ENCODE assay signal across 28 cellular contexts in the genomic region with DNA sequence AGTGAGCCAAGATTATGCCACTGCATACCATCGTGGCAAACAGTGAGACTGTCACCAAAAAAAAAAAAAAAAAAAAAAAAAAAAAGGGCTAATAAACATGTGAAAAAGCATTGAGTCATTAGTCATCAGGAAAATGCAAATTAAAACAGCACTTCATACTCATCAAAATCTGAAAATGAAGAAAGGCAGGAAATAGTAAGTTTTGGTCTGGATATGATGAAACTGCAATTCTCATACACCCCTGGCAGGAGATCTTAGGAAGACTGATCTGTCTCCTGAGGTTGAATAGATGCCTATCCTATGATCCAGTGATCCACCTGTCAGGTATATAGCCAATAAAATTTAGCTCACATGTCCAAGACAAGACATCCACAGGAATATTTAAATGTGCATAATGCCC.
"Had no signal": no experiment of that assay in that cellular context is flagged by ENCODE, and none has a peak within 500 bp of the region (broad histone marks: within the 10 kb centered on the region; RNA-seq: fewer than 3 reads in every experiment).

No MANE protein-coding gene starts in this region.

- H3K27me3 ChIP-seq: brain microvascular endothelial cell, colonic mucosa had no signal

- H3K27ac ChIP-seq: brain microvascular endothelial cell, colonic mucosa, VCaP had no signal

- H3K4me3 ChIP-seq: colonic mucosa, K562 had no signal

- H3K4me1 Mint-ChIP-seq: activated B cell treated with CpG ODN at 0.5 μM for 24 hours; central memory CD8-positive, alpha-beta T cell had no signal

- ATAC-seq: activated naive CD8-positive, alpha-beta T cell treated with anti-CD3 and anti-CD28 coated beads, Interleukin-2, amount 50 U/mL, for 24 hours; K562 had no signal

- H3K36me3 ChIP-seq: brain microvascular endothelial cell, colonic mucosa had no signal

- H3K27ac Mint-ChIP-seq: activated B cell treated with CpG ODN at 0.5 μM for 24 hours; activated CD4-positive, alpha-beta memory T cell treated with anti-CD3 and anti-CD28 coated beads for 36 hours; activated naive CD8-positive, alpha-beta T cell treated with anti-CD3 and anti-CD28 coated beads, Interleukin-2, amount 50 U/mL, for 24 hours; activated T-helper 2 cell treated with anti-CD3 and anti-CD28 coated beads, Interferon-gamma antibody, Interleukin-2, Interleukin-4, amounts not matched to agents 10 μg/mL and 5 μg/mL and 100 μg/mL, durations not matched to agents 14 hours and 24 hours and 36 hours had no signal

- DNase-seq: activated B cell treated with CpG ODN at 0.5 μM for 24 hours; activated CD4-positive, alpha-beta memory T cell treated with anti-CD3 and anti-CD28 coated beads for 36 hours; activated CD4-positive, alpha-beta T cell treated with anti-CD3 and anti-CD28 coated beads, Interleukin-2, amount 50 U/mL, for 1 hour; activated CD8-positive, alpha-beta memory T cell treated with anti-CD3 and anti-CD28 coated beads, Interleukin-2, amount 50 U/mL, for 4 hours; activated gamma-delta T cell; activated naive CD4-positive, alpha-beta T cell treated with Interleukin-2 at 50 U/mL for 16 hours; activated naive CD8-positive, alpha-beta T cell treated with anti-CD3 and anti-CD28 coated beads, Interleukin-2, amount 50 U/mL, for 24 hours; anterior cingulate cortex; brain microvascular endothelial cell; colonic mucosa; NCI-H1092 treated with DMSO at 0.1 percent for 48 hours; NCI-H146; NCI-H187; NCI-H2029 treated with DMSO at 0.1 percent for 48 hours; NCI-H2107; NCI-H2171; NCI-H510A; NCI-H526; NCI-H748 treated with DMSO at 0.1 percent for 48 hours; OCI-M1; Right ventricle myocardium superior; SW 1271; T-helper 2 cell; T-helper 9 cell had no signal

- H3K4me1 ChIP-seq: colonic mucosa had no signal

- H3K36me3 Mint-ChIP-seq: activated CD4-positive, alpha-beta memory T cell treated with anti-CD3 and anti-CD28 coated beads for 36 hours had no signal

- H3K9me3 ChIP-seq: colonic mucosa had no signal

- H3K4me3 Mint-ChIP-seq: activated B cell treated with CpG ODN at 0.5 μM for 24 hours; activated CD4-positive, alpha-beta memory T cell treated with anti-CD3 and anti-CD28 coated beads for 36 hours; activated naive CD8-positive, alpha-beta T cell treated with anti-CD3 and anti-CD28 coated beads, Interleukin-2, amount 50 U/mL, for 24 hours; central memory CD8-positive, alpha-beta T cell had no signal

- H3K9me3 Mint-ChIP-seq: activated T-helper 2 cell treated with anti-CD3 and anti-CD28 coated beads, Interferon-gamma antibody, Interleukin-2, Interleukin-4, amounts not matched to agents 10 μg/mL and 5 μg/mL and 100 μg/mL, durations not matched to agents 14 hours and 24 hours and 36 hours had no signal
